20 cellular contexts compared by ENCODE assay signal in genomic region chr7:128796325-128796724, GRCh38. TPM values are rescaled to one million over a fixed set of nuclear protein-coding genes. Genes with fewer than 3 reads are reported as not detected.
DNase-seq lines count a peak whose midpoint lies in the region; ATAC-seq, FAIRE-seq and TF ChIP-seq lines count a peak whose summit lies in the region.
"Had no signal": no experiment of that assay in that cellular context is flagged by ENCODE, and none has a peak within 500 bp of the region (broad histone marks: within the 10 kb centered on the region; RNA-seq: fewer than 3 reads in every experiment).

No MANE protein-coding gene starts in this region.

- peak overlapping the region; percentile 13 for H2AFZ ChIP-seq in endothelial cell of umbilical vein (ENCODE audit: low read depth, low read length)

- peaks cover 22% of the 10 kb centered on the region for H3K4me1 Mint-ChIP-seq in neural crest cell

- no peak overlapping the region for H3K27ac ChIP-seq in endothelial cell of umbilical vein (ENCODE audit: insufficient read depth, low read depth, low read length)
- H3K27ac ChIP-seq: SJSA1 had no signal

- no peak for TF ChIP-seq POLR2A in NB4 (IDR thresholded peaks at IDR 0.05; ENCODE audit: extremely low read depth, insufficient read length)
- no peak for TF ChIP-seq POLR2A in endothelial cell of umbilical vein (IDR thresholded peaks at IDR 0.05; ENCODE audit: low read depth, low read length)

- no TSS peak for BruUV-seq in endothelial cell of umbilical vein (replicated peaks; lab: Mats Ljungman, UMichigan)

- no peak overlapping the region for H3K4me2 ChIP-seq in endothelial cell of umbilical vein (ENCODE audit: insufficient read depth, low read length)

- intact Hi-C loops in endothelial cell of umbilical vein (cut with micrococcal nuclease): no loop called here

- peaks cover 0 to 3% of the 10 kb centered on the region in 2 experiments for H3K27me3 ChIP-seq in endothelial cell of umbilical vein (ENCODE audit: control insufficient read depth in 2 of 2, insufficient read depth in 2 of 2, low read length in 2 of 2)
- H3K27me3 ChIP-seq: SJSA1 had no signal

- H3K4me3 ChIP-seq in NB4 (ENCODE audit: low read depth, low read length) (no peak overlapping the region), endothelial cell of umbilical vein (replicated peaks in 1 of 3; ENCODE audit: insufficient read depth in 1 of 3, low read depth in 1 of 3, low read length in 3 of 3) (no peak overlapping the region)
- H3K4me3 ChIP-seq: SJSA1 had no signal

- H3K36me3 ChIP-seq in endothelial cell of umbilical vein (ENCODE audit: control insufficient read depth in 2 of 2, extremely low read depth in 1 of 2, insufficient read depth in 2 of 2, low read length in 2 of 2): no peaks in the 10 kb centered on the region
- H3K36me3 ChIP-seq: SJSA1 had no signal

- peaks cover 7% of the 10 kb centered on the region for H3K9me3 Mint-ChIP-seq in neural crest cell
- H3K9me3 Mint-ChIP-seq: activated naive CD8-positive, alpha-beta T cell treated with anti-CD3 and anti-CD28 coated beads, Interleukin-2, amount 10 ng/mL, durations not matched to agents 7 days and 5 days had no signal

- H3K4me1 ChIP-seq in endothelial cell of umbilical vein (ENCODE audit: control insufficient read depth, extremely low read depth, insufficient read depth, low read length): peaks cover 4% of the 10 kb centered on the region

- FAIRE-seq in endothelial cell of umbilical vein (lab: Jason Lieb, UNC): peak; percentile 58
- FAIRE-seq: H1 had no signal

- no peak overlapping the region for H3K27ac Mint-ChIP-seq in neural crest cell (ENCODE audit: unreplicated experiment)
- H3K27ac Mint-ChIP-seq: activated naive CD8-positive, alpha-beta T cell treated with anti-CD3 and anti-CD28 coated beads, Interleukin-2, amount 10 ng/mL, durations not matched to agents 7 days and 5 days; progenitor cell of endocrine pancreas had no signal

- TF ChIP-seq CTCF in NB4 (IDR thresholded peaks at IDR 0.05; ENCODE audit: low read depth, low read length): no peak
- no peak for TF ChIP-seq CTCF in endothelial cell of umbilical vein (IDR thresholded peaks at IDR 0.05; ENCODE audit: extremely low read depth in 1 of 2, insufficient read depth in 1 of 2, low read depth in 1 of 2, low read length in 2 of 2)
- no peak for TF ChIP-seq CTCF in neural crest cell (conservative IDR thresholded peaks at IDR 0.05)

- CTCF ChIA-PET in endothelial cell of umbilical vein (lab: Charles Lee): interaction anchor here (1.2 kb wide), 1 partner anchor 11 kb away, joined by 4 read pairs; no protein-coding TSS in a partner anchor

- no peak for ATAC-seq in GM18858 (IDR thresholded peaks at IDR 0.05; ENCODE audit: unreplicated experiment)

- H3K9me1 ChIP-seq in endothelial cell of umbilical vein (replicated peaks; ENCODE audit: control insufficient read depth, extremely low read depth, insufficient read depth, low read length): no peaks in the 10 kb centered on the region

- no peak overlapping the region for H3K9ac ChIP-seq in endothelial cell of umbilical vein (replicated peaks; ENCODE audit: extremely low read depth, insufficient read depth, low read length)

- dilution Hi-C loops in endothelial cell of umbilical vein (cut with MboI; ENCODE audit: extremely low pct_ligation_motif_present, low sequenced_read_pairs): no loop called here

- no peaks in the 10 kb centered on the region for H4K20me1 ChIP-seq in endothelial cell of umbilical vein (replicated peaks; ENCODE audit: control insufficient read depth, extremely low read depth, insufficient read depth, low read length)

- H3K4me3 Mint-ChIP-seq in neural crest cell: peak overlapping the region; percentile 9
- H3K4me3 Mint-ChIP-seq: activated naive CD8-positive, alpha-beta T cell treated with anti-CD3 and anti-CD28 coated beads, Interleukin-2, amount 10 ng/mL, durations not matched to agents 7 days and 5 days had no signal

- POLR2A ChIA-PET in endothelial cell of umbilical vein (lab: Charles Lee): no interaction called here

- no peaks in the 10 kb centered on the region for H3K9me3 ChIP-seq in endothelial cell of umbilical vein (replicated peaks; ENCODE audit: control insufficient read depth, insufficient read depth, low read length)
- H3K9me3 ChIP-seq: SJSA1 had no signal

- no peaks in the 10 kb centered on the region for H3K79me2 ChIP-seq in endothelial cell of umbilical vein (ENCODE audit: control insufficient read depth, insufficient read depth, low read length)

- no peaks in the 10 kb centered on the region for H3K27me3 Mint-ChIP-seq in neural crest cell (ENCODE audit: low read depth)
- H3K27me3 Mint-ChIP-seq: activated naive CD8-positive, alpha-beta T cell treated with anti-CD3 and anti-CD28 coated beads, Interleukin-2, amount 10 ng/mL, durations not matched to agents 7 days and 5 days; progenitor cell of endocrine pancreas had no signal

- peak; percentile 11 for DNase-seq in DMS79 (lab: John Stamatoyannopoulos, UW)
- DNase-seq in NB4 (ENCODE audit: low read depth): peak; percentile 31
- DNase-seq in endothelial cell of umbilical vein (ENCODE audit: low read depth, low spot score): peak; percentile 51
- DNase-seq in neural crest cell (ENCODE audit: low read depth, low spot score): no peak
- no peak for DNase-seq in midbrain (lab: John Stamatoyannopoulos, UW)
- no peak for DNase-seq in NCI-H187 treated with DMSO at 0.1 percent for 48 hours (lab: John Stamatoyannopoulos, UW)
- no peak for DNase-seq in T-helper 1 cell
- DNase-seq: activated CD4-positive, alpha-beta T cell treated with anti-CD3 and anti-CD28 coated beads, Interleukin-2, amount 50 U/mL, for 1 hour; activated naive CD8-positive, alpha-beta T cell treated with anti-CD3 and anti-CD28 coated beads, Interleukin-2, amount 10 ng/mL, durations not matched to agents 7 days and 5 days; activated T-cell treated with anti-CD3 and anti-CD28 coated beads, Interleukin-2, amount 50 U/mL, for 1 hour; hypothalamus; NCI-H2029 treated with DMSO at 0.1 percent for 48 hours; NCI-H526; substantia nigra; T1000 had no signal

- peaks cover 33% of the 10 kb centered on the region for H3K36me3 Mint-ChIP-seq in neural crest cell (ENCODE audit: low read depth)
- H3K36me3 Mint-ChIP-seq: activated naive CD8-positive, alpha-beta T cell treated with anti-CD3 and anti-CD28 coated beads, Interleukin-2, amount 10 ng/mL, durations not matched to agents 7 days and 5 days had no signal

TF ChIP-seq in endothelial cell of umbilical vein, 7 proteins besides CTCF, POLR2A, EP300 and RAD21:
- no peak for TF ChIP-seq POLR2AphosphoS5 (IDR thresholded peaks at IDR 0.05; ENCODE audit: insufficient read depth, low read depth, low read length)
- peak; percentile 11 for TF ChIP-seq GATA2 (IDR thresholded peaks at IDR 0.05; ENCODE audit: insufficient read depth, insufficient read length, low read depth, low read length)
TF ChIP-seq in endothelial cell of umbilical vein: peak in this region for 1.

RNA-seq across cellular contexts. Expression of gene CCDC136, which starts 4.6 kb away (rescaled TPM):
- total RNA-seq in endothelial cell of umbilical vein: 3.2 and 3.3 TPM in 2 replicates
- polyA plus RNA-seq in endothelial cell of umbilical vein: 1.1 and 1.8 TPM in 2 replicates
- polyA plus RNA-seq in endothelial cell of umbilical vein (2011; cell fraction: cytosol; rRNA removed): 1.6 and 2.0 TPM in 2 replicates
- polyA plus RNA-seq in endothelial cell of umbilical vein (2011; cell fraction: nucleus; rRNA removed): 15.2 and 15.8 TPM in 2 replicates
- 3.0 and 4.3 TPM in 2 replicates for polyA plus RNA-seq in endothelial cell of umbilical vein (2012)
- 3.4 and 6.3 TPM in 2 replicates for polyA minus RNA-seq in endothelial cell of umbilical vein
- polyA minus RNA-seq in endothelial cell of umbilical vein (2011; cell fraction: cytosol; rRNA and poly(A)+ RNA removed): not detected
- 3.4 and 7.5 TPM in 2 replicates for polyA minus RNA-seq in endothelial cell of umbilical vein (2011; cell fraction: nucleus; rRNA and poly(A)+ RNA removed)
- 70.6 and 72.2 TPM in 2 replicates for total RNA-seq in neural crest cell

RNA-seq across cellular contexts. Expression of gene OPN1SW, which starts 20.7 kb away (rescaled TPM):
- total RNA-seq in endothelial cell of umbilical vein: not detected in 2 replicates
- not detected in 2 replicates for polyA plus RNA-seq in endothelial cell of umbilical vein
- not detected in 2 replicates for polyA plus RNA-seq in endothelial cell of umbilical vein (2011; cell fraction: cytosol; rRNA removed)
- polyA plus RNA-seq in endothelial cell of umbilical vein (2011; cell fraction: nucleus; rRNA removed): not detected in 2 replicates
- polyA plus RNA-seq in endothelial cell of umbilical vein (2012): not detected in 2 replicates
- not detected in 2 replicates for polyA minus RNA-seq in endothelial cell of umbilical vein
- polyA minus RNA-seq in endothelial cell of umbilical vein (2011; cell fraction: cytosol; rRNA and poly(A)+ RNA removed): not detected
- polyA minus RNA-seq in endothelial cell of umbilical vein (2011; cell fraction: nucleus; rRNA and poly(A)+ RNA removed): not detected in 2 replicates
- total RNA-seq in neural crest cell: not detected in 2 replicates
- total RNA-seq: activated naive CD8-positive, alpha-beta T cell treated with anti-CD3 and anti-CD28 coated beads, Interleukin-2, amount 10 ng/mL, durations not matched to agents 7 days and 5 days; H1; progenitor cell of endocrine pancreas; SJSA1 had no signal
- polyA plus RNA-seq: BJ, H1 had no signal

RNA-seq across cellular contexts. Expression of gene FLNC, which starts 33.9 kb away (rescaled TPM):
- total RNA-seq in endothelial cell of umbilical vein (81.8 and 81.9 TPM in 2 replicates), neural crest cell (5.3 and 5.6 TPM in 2 replicates)
- 19.5 and 20.1 TPM in 2 replicates for polyA plus RNA-seq in endothelial cell of umbilical vein
- 19.9 and 23.3 TPM in 2 replicates for polyA plus RNA-seq in endothelial cell of umbilical vein (2011; cell fraction: cytosol; rRNA removed)
- polyA plus RNA-seq in endothelial cell of umbilical vein (2011; cell fraction: nucleus; rRNA removed): 46.6 and 51.6 TPM in 2 replicates
- polyA plus RNA-seq in endothelial cell of umbilical vein (2012): 66.9 and 79.9 TPM in 2 replicates
- 59.3 and 75.4 TPM in 2 replicates for polyA minus RNA-seq in endothelial cell of umbilical vein
- not detected for polyA minus RNA-seq in endothelial cell of umbilical vein (2011; cell fraction: cytosol; rRNA and poly(A)+ RNA removed)
- polyA minus RNA-seq in endothelial cell of umbilical vein (2011; cell fraction: nucleus; rRNA and poly(A)+ RNA removed): 36.5 and 56.7 TPM in 2 replicates
- total RNA-seq: activated naive CD8-positive, alpha-beta T cell treated with anti-CD3 and anti-CD28 coated beads, Interleukin-2, amount 10 ng/mL, durations not matched to agents 7 days and 5 days had no signal

RNA-seq across cellular contexts. Expression of gene CALU, which starts 57.2 kb away (rescaled TPM):
- total RNA-seq in endothelial cell of umbilical vein (254 and 257 TPM in 2 replicates), neural crest cell (139 and 145 TPM in 2 replicates)
- 111 and 135 TPM in 2 replicates for polyA plus RNA-seq in endothelial cell of umbilical vein
- polyA plus RNA-seq in endothelial cell of umbilical vein (2011; cell fraction: cytosol; rRNA removed): 141 and 147 TPM in 2 replicates
- polyA plus RNA-seq in endothelial cell of umbilical vein (2011; cell fraction: nucleus; rRNA removed): 73.4 and 109 TPM in 2 replicates
- 287 and 288 TPM in 2 replicates for polyA plus RNA-seq in endothelial cell of umbilical vein (2012)
- 150 and 163 TPM in 2 replicates for polyA minus RNA-seq in endothelial cell of umbilical vein
- 51.0 TPM for polyA minus RNA-seq in endothelial cell of umbilical vein (2011; cell fraction: cytosol; rRNA and poly(A)+ RNA removed)
- 52.2 and 75.1 TPM in 2 replicates for polyA minus RNA-seq in endothelial cell of umbilical vein (2011; cell fraction: nucleus; rRNA and poly(A)+ RNA removed)

Comparison
In these comparisons a context has a peak if more than half of its experiments do, and no peak if none do; other contexts are left out.
1. DNase-seq: peak in DMS79 (single experiment), NB4 (single experiment) and endothelial cell of umbilical vein (single experiment); none in neural crest cell (single experiment), midbrain (single experiment), NCI-H187 treated with DMSO at 0.1 percent for 48 hours (single experiment) and T-helper 1 cell (0 of 5).
2. RNA of gene CCDC136, which starts 4.6 kb away (total RNA-seq): 70.6 to 72.2 TPM in neural crest cell; 3.2 to 3.3 TPM in endothelial cell of umbilical vein; every median in the first group is over 10 times any median in the second.
3. RNA of gene FLNC, which starts 33.9 kb away (total RNA-seq): 81.8 to 81.9 TPM in endothelial cell of umbilical vein; 5.3 to 5.6 TPM in neural crest cell; every median in the first group is over 10 times any median in the second.